ENCODE assay signal across 12 cellular contexts in the genomic region with DNA sequence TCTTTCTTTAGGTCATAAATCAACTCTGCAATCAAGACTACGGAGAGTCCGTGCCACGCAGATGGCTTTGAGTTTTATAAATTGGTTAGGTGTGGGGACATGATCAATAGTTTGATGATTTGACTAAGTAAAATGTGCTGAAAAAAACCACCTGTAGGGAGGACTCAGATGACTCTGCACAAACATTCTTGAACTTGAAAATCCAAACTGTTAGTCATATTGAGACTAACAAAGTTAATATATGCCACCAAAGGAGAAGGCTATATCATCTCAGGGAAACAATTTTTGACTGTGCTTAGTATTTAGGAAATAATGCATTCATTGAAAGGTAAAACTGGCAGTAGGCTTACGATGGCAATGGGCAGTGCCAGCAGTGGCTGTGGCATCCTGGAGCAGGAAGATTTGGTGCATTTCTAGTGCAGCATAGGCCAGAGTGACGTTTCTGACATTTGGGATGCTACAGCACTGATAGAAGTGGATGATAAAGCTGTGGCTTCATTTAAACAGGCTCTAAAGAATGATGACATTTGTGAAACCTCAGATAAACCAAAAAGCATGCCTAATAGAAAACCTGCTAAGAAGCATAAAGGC.
DNase-seq lines count a peak whose midpoint lies in the region; ATAC-seq lines count a peak whose summit lies in the region.
"Had no signal": no experiment of that assay in that cellular context is flagged by ENCODE, and none has a peak within 500 bp of the region (broad histone marks: within the 10 kb centered on the region; RNA-seq: fewer than 3 reads in every experiment).

No MANE protein-coding gene starts in this region.

- peak overlapping the region; percentile 29 for H3K27ac Mint-ChIP-seq in activated T-helper 17 cell treated with anti-CD3 and anti-CD28 coated beads, Interleukin-2, amount 50 U/mL, for 72 hours
- H3K27ac Mint-ChIP-seq: nephron progenitor cell had no signal

- peaks cover 9% of the 10 kb centered on the region for H3K4me1 Mint-ChIP-seq in activated T-helper 17 cell treated with anti-CD3 and anti-CD28 coated beads, Interleukin-2, amount 50 U/mL, for 72 hours

- H3K9me3 Mint-ChIP-seq in activated T-helper 17 cell treated with anti-CD3 and anti-CD28 coated beads, Interleukin-2, amount 50 U/mL, for 72 hours: no peaks in the 10 kb centered on the region

- no peaks in the 10 kb centered on the region for H3K36me3 Mint-ChIP-seq in activated T-helper 17 cell treated with anti-CD3 and anti-CD28 coated beads, Interleukin-2, amount 50 U/mL, for 72 hours (ENCODE audit: low read depth)

- peaks cover 3% of the 10 kb centered on the region for H3K27me3 Mint-ChIP-seq in activated T-helper 17 cell treated with anti-CD3 and anti-CD28 coated beads, Interleukin-2, amount 50 U/mL, for 72 hours

- ATAC-seq in GM18868 (IDR thresholded peaks at IDR 0.05; ENCODE audit: unreplicated experiment): peak; percentile 84
- ATAC-seq in GM21367 (IDR thresholded peaks at IDR 0.05; ENCODE audit: unreplicated experiment): peak; percentile 59
- ATAC-seq in HG03045 (IDR thresholded peaks at IDR 0.05; ENCODE audit: unreplicated experiment): peak; percentile 75
- ATAC-seq in activated T-helper 17 cell treated with anti-CD3 and anti-CD28 coated beads, Interleukin-2, amount 50 U/mL, for 72 hours (replicated peaks): peak; percentile 87
- ATAC-seq in HG02970 (IDR thresholded peaks at IDR 0.05; ENCODE audit: low FRiP score, unreplicated experiment): no peak

- DNase-seq in stimulated activated CD4-positive, alpha-beta T cell treated with anti-CD3 and anti-CD28 coated beads, Interleukin-4, amount 100 ng/mL, for 24 hours: no peak
- no peak for DNase-seq in DMS 273 (lab: John Stamatoyannopoulos, UW; ENCODE audit: unreplicated experiment)
- DNase-seq: COR-L47; MV-4-11; nephron progenitor cell; stimulated activated CD4-positive, alpha-beta T cell treated with anti-CD3 and anti-CD28 coated beads, Interleukin-12 subunit alpha, Interleukin-12 subunit beta, amount 100 ng/mL, for 4 hours; SW 1271 had no signal

- peak overlapping the region; percentile 2 for H3K4me3 Mint-ChIP-seq in activated T-helper 17 cell treated with anti-CD3 and anti-CD28 coated beads, Interleukin-2, amount 50 U/mL, for 72 hours
- H3K4me3 Mint-ChIP-seq: nephron progenitor cell had no signal
